1 cellular context compared by ENCODE assay signal in genomic region chr7:112206238-112207105, GRCh38.
TF ChIP-seq lines count a peak whose summit lies in the region.

TSS of gene DOCK4 (minus strand) at chr7:112206399. CDS start at chr7:112206138, 261 bp downstream.
TSS of gene ZNF277 (plus strand) at chr7:112206695. CDS start at chr7:112206717, 22 bp downstream.

TF ChIP-seq in HepG2, 621 proteins besides CTCF, POLR2A, EP300 and RAD21 (continued from another document and continues in another):
- TF ChIP-seq SOX6 (IDR thresholded peaks at IDR 0.05) (no peak), SOX6 (CRISPR knock-in tag; IDR thresholded peaks at IDR 0.05) (peak; percentile 76), KDM6A (CRISPR knock-in tag; IDR thresholded peaks at IDR 0.05; ENCODE audit: low read depth) (no peak), YEATS2 (CRISPR knock-in tag; IDR thresholded peaks at IDR 0.05; ENCODE audit: borderline replicate concordance) (peak; percentile 32; the same call in 1 of the 2 replicates), SKI (IDR thresholded peaks at IDR 0.05; ENCODE audit: partially characterized antibody) (peak; percentile 9), TBX2 (CRISPR knock-in tag; IDR thresholded peaks at IDR 0.05; ENCODE audit: borderline replicate concordance) (peak; percentile 86), MXI1 (IDR thresholded peaks at IDR 0.05; ENCODE audit: borderline replicate concordance, low read depth, low read length) (peak; percentile 87), SYNCRIP (IDR thresholded peaks at IDR 0.05; ENCODE audit: insufficient read depth, low read depth, low read length) (no peak), ZNF589 (CRISPR knock-in tag; conservative IDR thresholded peaks at IDR 0.05) (peak; percentile 69; the same call in 1 of the 2 replicates), PREB (CRISPR knock-in tag; IDR thresholded peaks at IDR 0.05) (no peak), ZNF501 (CRISPR knock-in tag; IDR thresholded peaks at IDR 0.05) (peak; percentile 60; the same call in 1 of the 2 replicates), XRCC5 (optimal IDR thresholded peaks at IDR 0.05; ENCODE audit: low read length) (peak; percentile 50), MIER3 (CRISPR knock-in tag; IDR thresholded peaks at IDR 0.05; ENCODE audit: borderline replicate concordance) (peak; percentile 49; the same call in 1 of the 2 replicates), RFXANK (CRISPR knock-in tag; IDR thresholded peaks at IDR 0.05) (peak; percentile 90; the same call in 1 of the 2 replicates), ZNF142 (CRISPR knock-in tag; IDR thresholded peaks at IDR 0.05) (peak; percentile 60; the same call in 1 of the 2 replicates), MLXIP (CRISPR knock-in tag; IDR thresholded peaks at IDR 0.05; ENCODE audit: borderline replicate concordance) (0 out of 2 replicates have a peak, but pooled peaks have one; percentile 31), ZNF770 (CRISPR knock-in tag; IDR thresholded peaks at IDR 0.05) (0 out of 2 replicates have a peak, but pooled peaks have one; percentile 29), ZNF207 (IDR thresholded peaks at IDR 0.05; ENCODE audit: borderline replicate concordance) (no peak), MLLT10 (CRISPR knock-in tag; IDR thresholded peaks at IDR 0.05) (no peak), ZNF343 (CRISPR knock-in tag; IDR thresholded peaks at IDR 0.05) (0 out of 2 replicates have a peak, but pooled peaks have one; percentile 46), KLF6 (CRISPR knock-in tag; IDR thresholded peaks at IDR 0.05) (peak; percentile 52; the same call in 1 of the 2 replicates), DMAP1 (CRISPR knock-in tag; IDR thresholded peaks at IDR 0.05) (0 out of 2 replicates have a peak, but pooled peaks have one; percentile 44), HOXA3 (CRISPR knock-in tag; IDR thresholded peaks at IDR 0.05) (peak; percentile 52), GMEB2 (CRISPR knock-in tag; IDR thresholded peaks at IDR 0.05; ENCODE audit: low read depth) (peak; percentile 55), ZNF878 (CRISPR knock-in tag; IDR thresholded peaks at IDR 0.05) (peak; percentile 92), POGK (CRISPR knock-in tag; conservative IDR thresholded peaks at IDR 0.05) (peak; percentile 63), NFIC (IDR thresholded peaks at IDR 0.05; ENCODE audit: low read length) (0 out of 2 replicates have a peak, but pooled peaks have one; percentile 33), ZNF768 (CRISPR knock-in tag; IDR thresholded peaks at IDR 0.05) (peak; percentile 37; the same call in 1 of the 2 replicates), SPEN (CRISPR knock-in tag; IDR thresholded peaks at IDR 0.05; ENCODE audit: low read depth) (peak; percentile 62; the same call in 1 of the 2 replicates), ZNF205 (CRISPR knock-in tag; IDR thresholded peaks at IDR 0.05) (no peak), HCFC1 (IDR thresholded peaks at IDR 0.05; ENCODE audit: low read depth, low read length) (peak; percentile 94), ZNF430 (CRISPR knock-in tag; IDR thresholded peaks at IDR 0.05) (peak; percentile 71), DR1 (CRISPR knock-in tag; IDR thresholded peaks at IDR 0.05) (peak; percentile 57; the same call in 1 of the 2 replicates), FOSL2 (CRISPR knock-in tag; IDR thresholded peaks at IDR 0.05) (peak; percentile 65), ZFYVE20 (CRISPR knock-in tag; IDR thresholded peaks at IDR 0.05; ENCODE audit: borderline replicate concordance, low read depth) (no peak), ZNF879 (CRISPR knock-in tag; IDR thresholded peaks at IDR 0.05) (no peak), ZNF451 (CRISPR knock-in tag; IDR thresholded peaks at IDR 0.05) (peak; percentile 13; the same call in 1 of the 2 replicates), DRAP1 (CRISPR knock-in tag; IDR thresholded peaks at IDR 0.05) (peak; percentile 95), ZNF577 (CRISPR knock-in tag; IDR thresholded peaks at IDR 0.05; ENCODE audit: borderline replicate concordance, low read depth) (peak; percentile 34; the same call in 1 of the 2 replicates), MNT (IDR thresholded peaks at IDR 0.05) (peak; percentile 46; the same call in 1 of the 2 replicates), TAF1 (CRISPR knock-in tag; IDR thresholded peaks at IDR 0.05) (peak; percentile 88), ONECUT2 (CRISPR knock-in tag; IDR thresholded peaks at IDR 0.05) (no peak), ZKSCAN8 (CRISPR knock-in tag; IDR thresholded peaks at IDR 0.05; ENCODE audit: borderline replicate concordance) (peak; percentile 47; the same call in 1 of the 2 replicates), SUZ12 (IDR thresholded peaks at IDR 0.05; ENCODE audit: low read depth, low read length) (peak; percentile 83)
